13 cellular contexts compared by ENCODE assay signal in genomic region chr20:58054744-58055373, GRCh38.
DNase-seq lines count a peak whose midpoint lies in the region; ATAC-seq, FAIRE-seq and TF ChIP-seq lines count a peak whose summit lies in the region.
"Had no signal": no experiment of that assay in that cellular context is flagged by ENCODE, and none has a peak within 500 bp of the region (broad histone marks: within the 10 kb centered on the region; RNA-seq: fewer than 3 reads in every experiment).

No MANE protein-coding gene starts in this region.

- ATAC-seq in sciatic nerve (peak; percentile 89), GM21423 (IDR thresholded peaks at IDR 0.05; ENCODE audit: unreplicated experiment) (no peak)

- no peaks in the 10 kb centered on the region for H3K36me3 ChIP-seq in colonic mucosa
- H3K36me3 ChIP-seq in OCI-LY7 (ENCODE audit: insufficient read depth, low read length): no peaks in the 10 kb centered on the region
- H3K36me3 ChIP-seq: neutrophil, thyroid gland had no signal

- H2AFZ ChIP-seq in OCI-LY7 (ENCODE audit: low read length): no peak overlapping the region

- POLR2A ChIA-PET in OCI-LY7 (lab: Charles Lee): no interaction called here

- intact Hi-C loops in colonic mucosa (cut with DNase I) (no loop called here), sciatic nerve (cut with DNase I) (no loop called here), OCI-LY7 (cut with micrococcal nuclease; ENCODE audit: unreplicated experiment) (no loop called here)

- H3K4me1 ChIP-seq in colonic mucosa (no peaks in the 10 kb centered on the region), OCI-LY7 (ENCODE audit: insufficient read depth, low read length, poor library complexity, severe bottlenecking) (no peaks in the 10 kb centered on the region)

- no peak for TF ChIP-seq CTCF in colonic mucosa (IDR thresholded peaks at IDR 0.05)
- no peak for TF ChIP-seq CTCF in OCI-LY7 (conservative IDR thresholded peaks at IDR 0.05; ENCODE audit: low read length)

- FAIRE-seq in H54 (lab: Jason Lieb, UNC): no peak

- H3K4me2 ChIP-seq in OCI-LY7 (ENCODE audit: low read length): no peak overlapping the region

- DNase-seq in M059J (ENCODE audit: low read depth): peak; percentile 27
- peak; percentile 46 for DNase-seq in colonic mucosa
- peak; percentile 10 for DNase-seq in inferior parietal cortex (ENCODE audit: extremely low spot score)
- peak; percentile 69 for DNase-seq in sciatic nerve (ENCODE audit: low spot score)
- DNase-seq in OCI-LY7 (ENCODE audit: low spot score): no peak
- no peak for DNase-seq in epidermal melanocyte (ENCODE audit: insufficient read length, low spot score)
- DNase-seq in H54 (ENCODE audit: insufficient read length, low spot score): no peak
- DNase-seq: activated CD4-positive, alpha-beta T cell treated with anti-CD3 and anti-CD28 coated beads, Interleukin-2, amount 10 ng/mL, durations not matched to agents 7 days and 5 days; effector CD4-positive, alpha-beta T cell; NCI-H345 had no signal

- H3K9me3 ChIP-seq in colonic mucosa (no peaks in the 10 kb centered on the region), OCI-LY7 (ENCODE audit: low read length) (peaks cover 9% of the 10 kb centered on the region; the same call in 1 of the 2 replicates)
- H3K9me3 ChIP-seq: neutrophil, thyroid gland had no signal

- BruUV-seq in OCI-LY7 (replicated peaks; lab: Mats Ljungman, UMichigan): no TSS peak

- H3K9me2 ChIP-seq in OCI-LY7 (ENCODE audit: insufficient read depth, low read length): no peaks in the 10 kb centered on the region

- H4K20me1 ChIP-seq in OCI-LY7 (ENCODE audit: insufficient read depth, low read length): no peaks in the 10 kb centered on the region

- CTCF ChIA-PET in OCI-LY7 (lab: Charles Lee; ENCODE audit: unreplicated experiment): no interaction called here

- no peaks in the 10 kb centered on the region for H3K79me2 ChIP-seq in OCI-LY7 (ENCODE audit: insufficient read depth, low read depth, low read length)

- no peak overlapping the region for H3K9ac ChIP-seq in colonic mucosa (ENCODE audit: low read depth in 2 of 2, low read length in 2 of 2)

- no peaks in the 10 kb centered on the region for H3K27me3 ChIP-seq in colonic mucosa
- H3K27me3 ChIP-seq: thyroid gland had no signal

- H3K4me3 ChIP-seq in colonic mucosa: no peak overlapping the region
- no peak overlapping the region for H3K4me3 ChIP-seq in OCI-LY7 (ENCODE audit: low read depth, low read length, poor library complexity, severe bottlenecking)
- H3K4me3 ChIP-seq: thyroid gland had no signal

- TF ChIP-seq POLR2A in H54 (IDR thresholded peaks at IDR 0.05; ENCODE audit: low read depth, low read length): no peak

- H3K27ac ChIP-seq in colonic mucosa: peak overlapping the region; percentile 12
- no peak overlapping the region for H3K27ac ChIP-seq in OCI-LY7 (ENCODE audit: low read depth, low read length, poor library complexity, severe bottlenecking)
- H3K27ac ChIP-seq: neutrophil, thyroid gland had no signal

Comparison
In these comparisons a context has a peak if more than half of its experiments do, and no peak if none do; other contexts are left out.
1. DNase-seq: peak in M059J (single experiment), colonic mucosa (single experiment), inferior parietal cortex (single experiment) and sciatic nerve (single experiment); none in OCI-LY7 (single experiment), epidermal melanocyte (single experiment) and H54 (single experiment).